ENCODE assay signal across 9 cellular contexts in genomic region chr4:106809083-106809482, GRCh38.
DNase-seq lines count a peak whose midpoint lies in the region; ATAC-seq and TF ChIP-seq lines count a peak whose summit lies in the region.
"Had no signal": no experiment of that assay in that cellular context is flagged by ENCODE, and none has a peak within 500 bp of the region (broad histone marks: within the 10 kb centered on the region; RNA-seq: fewer than 3 reads in every experiment).

No MANE protein-coding gene starts in this region.

- TF ChIP-seq CTCF in epithelial cell of proximal tubule (conservative IDR thresholded peaks at IDR 0.05; ENCODE audit: low read depth, low read length): peak; percentile 67

- DNase-seq in NOMO-1 treated with DMSO at 0.1 percent for 48 hours (lab: John Stamatoyannopoulos, UW; ENCODE audit: unreplicated experiment) (peak; percentile 47), epithelial cell of proximal tubule (ENCODE audit: low read depth) (peak; percentile 6), stromal cell of bone marrow (ENCODE audit: low read depth) (peak; percentile 45)
- no peak for DNase-seq in activated CD4-positive, alpha-beta T cell treated with anti-CD3 and anti-CD28 coated beads for 48 hours
- no peak for DNase-seq in stimulated activated naive CD8-positive, alpha-beta T cell treated with anti-CD3 and anti-CD28 coated beads, Interleukin-15, amount 100 ng/mL, for 72 hours

- H3K27me3 Mint-ChIP-seq in stimulated activated naive CD8-positive, alpha-beta T cell treated with anti-CD3 and anti-CD28 coated beads, Interleukin-15, amount 100 ng/mL, for 72 hours: no peaks in the 10 kb centered on the region

- ATAC-seq in GM19351 (IDR thresholded peaks at IDR 0.05; ENCODE audit: unreplicated experiment) (peak; percentile 57), GM21390 (IDR thresholded peaks at IDR 0.05; ENCODE audit: unreplicated experiment) (no peak)
- no peak for ATAC-seq in stimulated activated naive CD8-positive, alpha-beta T cell treated with anti-CD3 and anti-CD28 coated beads, Interleukin-15, amount 100 ng/mL, for 72 hours

- no peak overlapping the region for H3K4me3 Mint-ChIP-seq in stimulated activated naive CD8-positive, alpha-beta T cell treated with anti-CD3 and anti-CD28 coated beads, Interleukin-15, amount 100 ng/mL, for 72 hours
- H3K4me3 Mint-ChIP-seq: memory B cell had no signal

- no peaks in the 10 kb centered on the region for H3K9me3 Mint-ChIP-seq in stimulated activated naive CD8-positive, alpha-beta T cell treated with anti-CD3 and anti-CD28 coated beads, Interleukin-15, amount 100 ng/mL, for 72 hours
- H3K9me3 Mint-ChIP-seq: memory B cell had no signal

- no peak overlapping the region for H3K4me3 ChIP-seq in epithelial cell of proximal tubule (ENCODE audit: low read depth, low read length)
- H3K4me3 ChIP-seq: SJSA1 had no signal

- H3K4me1 Mint-ChIP-seq in stimulated activated naive CD8-positive, alpha-beta T cell treated with anti-CD3 and anti-CD28 coated beads, Interleukin-15, amount 100 ng/mL, for 72 hours: no peaks in the 10 kb centered on the region
- H3K4me1 Mint-ChIP-seq: memory B cell had no signal

- H3K27ac Mint-ChIP-seq in stimulated activated naive CD8-positive, alpha-beta T cell treated with anti-CD3 and anti-CD28 coated beads, Interleukin-15, amount 100 ng/mL, for 72 hours: no peak overlapping the region
- H3K27ac Mint-ChIP-seq: memory B cell had no signal

Comparison
In these comparisons a context has a peak if more than half of its experiments do, and no peak if none do; other contexts are left out.
1. DNase-seq: peak in NOMO-1 treated with DMSO at 0.1 percent for 48 hours (single experiment), epithelial cell of proximal tubule (single experiment) and stromal cell of bone marrow (single experiment); none in activated CD4-positive, alpha-beta T cell treated with anti-CD3 and anti-CD28 coated beads for 48 hours (single experiment) and stimulated activated naive CD8-positive, alpha-beta T cell treated with anti-CD3 and anti-CD28 coated beads, Interleukin-15, amount 100 ng/mL, for 72 hours (0 of 2).